ENCODE assay signal across 14 cellular contexts in the genomic region with DNA sequence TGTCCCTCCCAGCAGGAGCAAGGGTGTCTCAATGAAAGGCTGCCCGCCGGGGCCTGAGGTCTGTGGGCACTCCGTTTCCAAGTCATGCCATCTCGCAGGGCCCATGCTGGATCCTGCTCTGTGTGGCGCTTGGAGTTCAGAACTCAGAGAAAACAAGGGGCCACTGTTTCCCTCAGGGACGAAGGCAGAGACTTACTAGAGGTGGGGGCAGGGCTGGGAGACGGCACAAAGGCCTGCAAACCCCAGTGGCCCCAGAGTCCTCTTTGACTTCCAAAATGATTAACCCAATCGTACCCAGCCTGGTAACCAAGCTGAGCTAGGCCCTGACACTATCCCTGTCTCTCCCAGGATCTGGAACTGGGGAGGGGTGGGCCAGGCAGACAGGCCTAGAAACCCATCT.
DNase-seq lines count a peak whose midpoint lies in the region; TF ChIP-seq lines count a peak whose summit lies in the region.
"Had no signal": no experiment of that assay in that cellular context is flagged by ENCODE, and none has a peak within 500 bp of the region (broad histone marks: within the 10 kb centered on the region; RNA-seq: fewer than 3 reads in every experiment).

No MANE protein-coding gene starts in this region.

- H4K91ac ChIP-seq in neuronal stem cell (ENCODE audit: low read depth, low read length, poor library complexity) = peak overlapping the region; percentile 96

- H2AFZ ChIP-seq in neuronal stem cell (ENCODE audit: low read length) = peak overlapping the region; percentile 46

- H3K4me3 ChIP-seq in SJCRH30 = no peak overlapping the region
- H3K4me3 ChIP-seq in esophagus squamous epithelium = no peak overlapping the region
- no peak overlapping the region for H3K4me3 ChIP-seq in neuronal stem cell (ENCODE audit: low read length in 2 of 2)
- H3K4me3 ChIP-seq in tibial nerve = no peak overlapping the region
- no peak overlapping the region for H3K4me3 ChIP-seq in breast epithelium

- H2AK5ac ChIP-seq in neuronal stem cell (ENCODE audit: low read depth, low read length) = peak overlapping the region; percentile 76

- no peak overlapping the region for H4K8ac ChIP-seq in neuronal stem cell (ENCODE audit: low read depth, low read length)

- TF ChIP-seq EP300 in tibial nerve (IDR thresholded peaks at IDR 0.05) = peak in 1 of 2 donors; percentile 64

- no peak overlapping the region for H3K27ac Mint-ChIP-seq in activated naive CD8-positive, alpha-beta T cell treated with anti-CD3 and anti-CD28 coated beads for 36 hours
- H3K27ac Mint-ChIP-seq: activated naive CD4-positive, alpha-beta T cell treated with anti-CD3 and anti-CD28 coated beads, Interleukin-2, amount 50 U/mL, for 24 hours had no signal

- peaks cover 24% of the 10 kb centered on the region for H3K4me1 Mint-ChIP-seq in activated naive CD8-positive, alpha-beta T cell treated with anti-CD3 and anti-CD28 coated beads for 36 hours

- H3K9me3 Mint-ChIP-seq in activated naive CD8-positive, alpha-beta T cell treated with anti-CD3 and anti-CD28 coated beads for 36 hours = no peaks in the 10 kb centered on the region
- H3K9me3 Mint-ChIP-seq: activated naive CD4-positive, alpha-beta T cell treated with anti-CD3 and anti-CD28 coated beads, Interleukin-2, amount 50 U/mL, for 24 hours had no signal

- WGBS in esophagus squamous epithelium, 2 donors = 72 to 92% methylated on average over 2 to 3 of the region's 8 CpGs
- WGBS in neuronal stem cell (ENCODE audit: extremely low coverage in 2 of 2, insufficient read length in 2 of 2, insufficient replicate concordance in 1 of 2), 2 donors = no CpG with 5 or more reads among the region's 8 CpGs
- WGBS in tibial nerve, 2 donors = 45 to 51% methylated on average over 5 to 8 of the region's 8 CpGs

- DNase-seq in SJCRH30 (peak; percentile 60 to 74), esophagus squamous epithelium (lab: John Stamatoyannopoulos, UW) (no peak), neuronal stem cell (ENCODE audit: low spot score) (no peak), tibial nerve (ENCODE audit: low spot score in 2 of 2) (no peak), AG20443 (ENCODE audit: low spot score) (no peak), breast epithelium (ENCODE audit: low spot score in 2 of 2) (no peak)
- DNase-seq in activated naive CD8-positive, alpha-beta T cell treated with anti-CD3 and anti-CD28 coated beads for 36 hours = no peak
- DNase-seq: central memory CD4-positive, alpha-beta T cell; IMR-90; kidney; NCI-H69; stimulated activated CD8-positive, alpha-beta memory T cell treated with anti-CD3 and anti-CD28 coated beads, Interleukin-4, amount 100 ng/mL, for 48 hours; T-helper 1 cell had no signal

- TF ChIP-seq CTCF in esophagus squamous epithelium (IDR thresholded peaks at IDR 0.05) (no peak), tibial nerve (IDR thresholded peaks at IDR 0.05) (no peak), breast epithelium (IDR thresholded peaks at IDR 0.05) (no peak)

- H3K36me3 Mint-ChIP-seq in activated naive CD8-positive, alpha-beta T cell treated with anti-CD3 and anti-CD28 coated beads for 36 hours = peaks cover 9% of the 10 kb centered on the region

- H3K79me1 ChIP-seq in neuronal stem cell (ENCODE audit: low read depth, low read length) = peaks cover 5% of the 10 kb centered on the region

- no peak overlapping the region for H3K14ac ChIP-seq in neuronal stem cell (ENCODE audit: low read length)

- no peak overlapping the region for H3K23ac ChIP-seq in neuronal stem cell (ENCODE audit: low read depth, low read length, poor library complexity)

- H2BK12ac ChIP-seq in neuronal stem cell (ENCODE audit: low read length) = no peak overlapping the region

- H3K36me3 ChIP-seq in SJCRH30 (no peaks in the 10 kb centered on the region), esophagus squamous epithelium (peaks cover 0 to 14% (median 0%) of the 10 kb centered on the region in 3 donors), neuronal stem cell (replicated peaks in 1 of 2; ENCODE audit: control insufficient read depth in 2 of 2, insufficient read depth in 2 of 2, low read length in 2 of 2) (no peaks in the 10 kb centered on the region), tibial nerve (peaks cover 0 to 11% (median 0%) of the 10 kb centered on the region in 3 donors), breast epithelium (no peaks in the 10 kb centered on the region)

- H3K4ac ChIP-seq in neuronal stem cell (ENCODE audit: low read length) = no peak overlapping the region

- no peak overlapping the region for H2BK120ac ChIP-seq in neuronal stem cell (ENCODE audit: low read depth, low read length)

- H3K27me3 ChIP-seq in SJCRH30 = no peaks in the 10 kb centered on the region
- no peaks in the 10 kb centered on the region for H3K27me3 ChIP-seq in esophagus squamous epithelium
- H3K27me3 ChIP-seq in neuronal stem cell (ENCODE audit: control insufficient read depth in 3 of 3, insufficient read depth in 3 of 3, low read depth in 1 of 3, low read length in 3 of 3) = no peaks in the 10 kb centered on the region
- no peaks in the 10 kb centered on the region for H3K27me3 ChIP-seq in tibial nerve
- H3K27me3 ChIP-seq in breast epithelium = no peaks in the 10 kb centered on the region

- no peak overlapping the region for H3K4me2 ChIP-seq in neuronal stem cell (ENCODE audit: insufficient read depth, low read length, poor library complexity, severe bottlenecking)

- H2BK15ac ChIP-seq in neuronal stem cell (ENCODE audit: low read length) = no peak overlapping the region

- H3K18ac ChIP-seq in neuronal stem cell (ENCODE audit: low read length) = peak overlapping the region; percentile 92

- no peak overlapping the region for H3K4me3 Mint-ChIP-seq in activated naive CD8-positive, alpha-beta T cell treated with anti-CD3 and anti-CD28 coated beads for 36 hours
- H3K4me3 Mint-ChIP-seq: activated naive CD4-positive, alpha-beta T cell treated with anti-CD3 and anti-CD28 coated beads, Interleukin-2, amount 50 U/mL, for 24 hours had no signal

- H2BK5ac ChIP-seq in neuronal stem cell (ENCODE audit: low read length) = peak overlapping the region; percentile 69

- no peaks in the 10 kb centered on the region for H3K9me3 ChIP-seq in SJCRH30 (replicated peaks)
- H3K9me3 ChIP-seq in esophagus squamous epithelium = no peaks in the 10 kb centered on the region
- no peaks in the 10 kb centered on the region for H3K9me3 ChIP-seq in neuronal stem cell (replicated peaks in 1 of 2; ENCODE audit: control insufficient read depth in 2 of 2, insufficient read depth in 1 of 2, low read depth in 1 of 2, low read length in 2 of 2)
- no peaks in the 10 kb centered on the region for H3K9me3 ChIP-seq in tibial nerve
- no peaks in the 10 kb centered on the region for H3K9me3 ChIP-seq in breast epithelium

- no peaks in the 10 kb centered on the region for H3K27me3 Mint-ChIP-seq in activated naive CD8-positive, alpha-beta T cell treated with anti-CD3 and anti-CD28 coated beads for 36 hours
- H3K27me3 Mint-ChIP-seq: activated naive CD4-positive, alpha-beta T cell treated with anti-CD3 and anti-CD28 coated beads, Interleukin-2, amount 50 U/mL, for 24 hours had no signal

- H3K9ac ChIP-seq in neuronal stem cell (ENCODE audit: low read depth, low read length, poor library complexity) = no peak overlapping the region

- peaks cover 45% of the 10 kb centered on the region for H3K4me1 ChIP-seq in SJCRH30
- peaks cover 0 to 49% (median 30%) of the 10 kb centered on the region in 3 donors for H3K4me1 ChIP-seq in esophagus squamous epithelium
- H3K4me1 ChIP-seq in neuronal stem cell (ENCODE audit: control insufficient read depth in 2 of 2, insufficient read depth in 1 of 2, low read depth in 1 of 2, low read length in 2 of 2) = peaks cover 21% of the 10 kb centered on the region in 2 donors
- H3K4me1 ChIP-seq in tibial nerve = peaks cover 0 to 93% (median 72%) of the 10 kb centered on the region in 4 donors
- H3K4me1 ChIP-seq in breast epithelium = peaks cover 0 to 9% of the 10 kb centered on the region in 2 donors

- intact Hi-C loops in esophagus squamous epithelium (cut with DNase I) = no loop called here
- intact Hi-C loops in breast epithelium (cut with DNase I; ENCODE audit: low total_unique reads) = loop anchor here (1.0 kb wide), 1 partner anchor 10 kb away; no protein-coding TSS in a partner anchor

- H3K27ac ChIP-seq in SJCRH30 (peak overlapping the region; percentile 79), esophagus squamous epithelium (peak overlapping the region; percentile 16 to 82 (median 66)), neuronal stem cell (replicated peaks; ENCODE audit: low read length) (no peak overlapping the region), tibial nerve (peak overlapping the region; percentile 75 to 92 (median 82)), breast epithelium (no peak overlapping the region)

- TF ChIP-seq POLR2A in esophagus squamous epithelium (IDR thresholded peaks at IDR 0.05) (no peak), tibial nerve (IDR thresholded peaks at IDR 0.05) (no peak), breast epithelium (IDR thresholded peaks at IDR 0.05) (no peak)

Comparison
In these comparisons a context has a peak if more than half of its experiments do, and no peak if none do; other contexts are left out.
1. DNase-seq: peak in SJCRH30 (2 of 2); none in esophagus squamous epithelium (single experiment), neuronal stem cell (single experiment), tibial nerve (0 of 2), activated naive CD8-positive, alpha-beta T cell treated with anti-CD3 and anti-CD28 coated beads for 36 hours (single experiment), AG20443 (single experiment) and breast epithelium (0 of 2).
2. H3K27ac ChIP-seq: peak in SJCRH30 (single experiment), esophagus squamous epithelium (4 of 4) and tibial nerve (4 of 4); none in neuronal stem cell (single experiment) and breast epithelium (0 of 2).